Comparison of ENCODE assay signal across 1 cellular context in the genomic region with DNA sequence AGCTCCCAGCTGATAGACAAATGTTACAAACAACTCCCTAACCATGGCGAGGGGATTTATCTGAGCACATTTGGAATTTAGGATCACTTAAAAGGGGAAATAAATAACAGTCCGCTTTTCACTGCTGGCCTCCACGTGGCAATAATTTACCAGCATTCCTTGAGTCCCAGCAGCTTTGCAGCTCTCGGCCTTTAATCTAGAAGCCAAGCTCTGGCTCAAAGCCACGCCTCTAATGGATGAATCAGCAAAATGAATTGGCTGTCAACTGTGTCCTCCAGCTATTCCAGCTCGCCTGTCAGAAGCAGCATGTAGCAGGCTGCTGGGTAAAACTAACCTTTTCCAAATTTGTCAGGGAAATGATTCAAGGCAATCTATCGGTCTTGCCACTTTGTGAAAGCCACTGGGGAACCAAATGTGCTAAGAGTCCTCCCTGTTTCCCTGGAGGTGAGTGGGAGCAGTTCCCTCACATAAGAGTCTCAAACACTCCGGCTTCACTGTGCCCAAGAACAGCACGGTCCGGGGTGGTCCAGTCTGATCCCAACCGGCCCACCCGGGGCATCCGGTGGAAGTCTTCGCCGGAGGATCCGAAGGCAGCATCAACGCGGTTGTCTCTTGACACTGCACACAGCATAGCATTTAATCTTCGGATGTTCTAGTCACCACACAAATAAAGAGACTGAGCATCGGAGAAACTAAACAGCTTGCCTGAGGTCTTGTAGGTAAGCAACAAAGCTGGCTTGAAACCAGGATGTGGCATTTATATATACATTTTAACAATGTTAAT.
TF ChIP-seq lines count a peak whose summit lies in the region.

No MANE protein-coding gene starts in this region.

TF ChIP-seq in HepG2, 621 proteins besides CTCF, POLR2A, EP300 and RAD21 (continued from another document):
- TF ChIP-seq, protein P1, sequence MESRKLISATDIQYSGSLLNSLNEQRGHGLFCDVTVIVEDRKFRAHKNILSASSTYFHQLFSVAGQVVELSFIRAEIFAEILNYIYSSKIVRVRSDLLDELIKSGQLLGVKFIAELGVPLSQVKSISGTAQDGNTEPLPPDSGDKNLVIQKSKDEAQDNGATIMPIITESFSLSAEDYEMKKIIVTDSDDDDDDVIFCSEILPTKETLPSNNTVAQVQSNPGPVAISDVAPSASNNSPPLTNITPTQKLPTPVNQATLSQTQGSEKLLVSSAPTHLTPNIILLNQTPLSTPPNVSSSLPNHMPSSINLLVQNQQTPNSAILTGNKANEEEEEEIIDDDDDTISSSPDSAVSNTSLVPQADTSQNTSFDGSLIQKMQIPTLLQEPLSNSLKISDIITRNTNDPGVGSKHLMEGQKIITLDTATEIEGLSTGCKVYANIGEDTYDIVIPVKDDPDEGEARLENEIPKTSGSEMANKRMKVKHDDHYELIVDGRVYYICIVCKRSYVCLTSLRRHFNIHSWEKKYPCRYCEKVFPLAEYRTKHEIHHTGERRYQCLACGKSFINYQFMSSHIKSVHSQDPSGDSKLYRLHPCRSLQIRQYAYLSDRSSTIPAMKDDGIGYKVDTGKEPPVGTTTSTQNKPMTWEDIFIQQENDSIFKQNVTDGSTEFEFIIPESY (CRISPR knock-in tag; IDR thresholded peaks at IDR 0.05): no peak
- no peak for TF ChIP-seq KLF12 (CRISPR knock-in tag; IDR thresholded peaks at IDR 0.05; ENCODE audit: borderline replicate concordance)
- TF ChIP-seq, protein P2, sequence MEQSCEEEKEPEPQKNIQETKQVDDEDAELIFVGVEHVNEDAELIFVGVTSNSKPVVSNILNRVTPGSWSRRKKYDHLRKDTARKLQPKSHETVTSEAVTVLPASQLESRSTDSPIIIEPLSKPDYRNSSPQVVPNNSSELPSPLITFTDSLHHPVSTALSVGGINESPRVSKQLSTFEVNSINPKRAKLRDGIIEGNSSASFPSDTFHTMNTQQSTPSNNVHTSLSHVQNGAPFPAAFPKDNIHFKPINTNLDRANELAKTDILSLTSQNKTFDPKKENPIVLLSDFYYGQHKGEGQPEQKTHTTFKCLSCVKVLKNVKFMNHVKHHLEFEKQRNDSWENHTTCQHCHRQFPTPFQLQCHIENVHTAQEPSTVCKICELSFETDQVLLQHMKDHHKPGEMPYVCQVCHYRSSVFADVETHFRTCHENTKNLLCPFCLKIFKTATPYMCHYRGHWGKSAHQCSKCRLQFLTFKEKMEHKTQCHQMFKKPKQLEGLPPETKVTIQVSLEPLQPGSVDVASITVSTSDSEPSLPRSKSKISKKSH (CRISPR knock-in tag; IDR thresholded peaks at IDR 0.05; ENCODE audit: borderline replicate concordance): 0 out of 2 replicates have a peak, but pooled peaks have one; percentile 32
- TF ChIP-seq ZNF713 (CRISPR knock-in tag; IDR thresholded peaks at IDR 0.05): 0 out of 2 replicates have a peak, but pooled peaks have one; percentile 33
